12 cellular contexts compared by ENCODE assay signal in the genomic region with DNA sequence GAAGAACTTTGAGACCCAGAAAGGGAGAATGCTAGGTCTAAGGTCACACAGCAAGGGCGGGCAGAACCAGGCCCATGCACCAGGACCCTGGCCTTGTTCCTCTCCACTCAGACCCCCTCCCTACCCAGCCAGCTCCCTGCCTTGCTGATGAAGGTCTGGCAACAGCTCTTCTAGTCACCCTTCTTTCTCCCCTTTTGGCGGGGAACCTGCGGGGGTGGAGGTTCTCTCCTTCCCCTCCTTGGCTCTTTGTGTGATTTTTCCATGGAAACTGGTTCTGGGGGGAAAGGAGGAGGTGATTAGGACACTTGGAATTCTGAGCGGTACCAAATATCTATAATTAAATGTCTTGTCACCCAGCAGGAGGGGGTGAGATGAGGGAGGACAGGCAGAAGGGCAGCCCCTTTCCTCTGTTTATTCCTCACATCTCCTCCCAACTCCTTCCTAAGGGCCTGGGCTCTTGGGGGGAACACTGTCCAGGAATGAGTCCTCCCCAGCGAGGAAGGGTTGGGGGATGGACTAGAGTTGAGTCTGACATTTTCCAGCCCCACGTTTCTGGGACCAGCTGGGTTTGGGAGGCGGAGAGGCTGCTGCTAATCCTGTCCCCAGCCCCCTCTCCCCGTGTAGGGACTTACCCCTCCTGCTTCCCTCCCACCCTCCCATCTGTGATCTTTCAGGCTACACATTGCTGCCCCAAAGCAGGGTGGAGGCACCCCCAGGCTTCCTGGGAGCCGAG. TPM values are rescaled to one million over a fixed set of nuclear protein-coding genes. Genes with fewer than 3 reads are reported as not detected.
DNase-seq lines count a peak whose midpoint lies in the region; ATAC-seq and TF ChIP-seq lines count a peak whose summit lies in the region.
"Had no signal": no experiment of that assay in that cellular context is flagged by ENCODE, and none has a peak within 500 bp of the region (broad histone marks: within the 10 kb centered on the region; RNA-seq: fewer than 3 reads in every experiment).

No MANE protein-coding gene starts in this region.

- WGBS in hepatocyte (ENCODE audit: low lambda C conversion rate, missing lambda C conversion rate) = 65% methylated on average over 9 of the region's 9 CpGs

- TF ChIP-seq POLR2A in gastrocnemius medialis (IDR thresholded peaks at IDR 0.05) = no peak

- CTCF ChIA-PET in BJ (lab: Yijun Ruan, JAX) = interaction anchor here (1.0 to 11.3 kb wide), 4 partner anchors 9 to 22 kb away, joined by 5 to 259 read pairs (median 16); no protein-coding TSS in a partner anchor
- CTCF ChIA-PET in activated naive CD4-positive, alpha-beta T cell treated with anti-CD3 and anti-CD28 coated beads, Interleukin-2, amount 10 ng/mL, durations not matched to agents 7 days and 5 days (lab: Charles Lee) = interaction anchor here (1.2 to 3.0 kb wide), 4 partner anchors 20 to 346 kb away, joined by 4 to 13 read pairs (median 6); no protein-coding TSS in a partner anchor
- CTCF ChIA-PET in CD4-positive, alpha-beta memory T cell (lab: Charles Lee; ENCODE audit: partially characterized antibody) = interaction anchor here (2.4 kb wide), 1 partner anchor 8 kb away, joined by 6 read pairs; no protein-coding TSS in a partner anchor

- no peaks in the 10 kb centered on the region for H3K36me3 Mint-ChIP-seq in activated naive CD4-positive, alpha-beta T cell treated with anti-CD3 and anti-CD28 coated beads, Interleukin-2, amount 10 ng/mL, durations not matched to agents 7 days and 5 days
- H3K36me3 Mint-ChIP-seq in CD4-positive, alpha-beta memory T cell = no peaks in the 10 kb centered on the region
- H3K36me3 Mint-ChIP-seq: activated naive CD8-positive, alpha-beta T cell treated with anti-CD3 and anti-CD28 coated beads, Interleukin-2, amount 10 ng/mL, durations not matched to agents 7 days and 5 days; CD4-positive, CD25-positive, alpha-beta regulatory T cell had no signal

- H3K4me1 Mint-ChIP-seq in activated naive CD4-positive, alpha-beta T cell treated with anti-CD3 and anti-CD28 coated beads, Interleukin-2, amount 10 ng/mL, durations not matched to agents 7 days and 5 days = peaks cover 14% of the 10 kb centered on the region
- peaks cover 0 to 9% (median 0%) of the 10 kb centered on the region in 4 donors for H3K4me1 Mint-ChIP-seq in CD4-positive, alpha-beta memory T cell

- no peak overlapping the region for H2AFZ ChIP-seq in hepatocyte

- POLR2A ChIA-PET in BJ (lab: Charles Lee) = interaction anchor here (1.4 kb wide), 1 partner anchor 19 kb away, joined by 19 read pairs; no protein-coding TSS in a partner anchor
- POLR2A ChIA-PET in CD4-positive, alpha-beta memory T cell (lab: Charles Lee; ENCODE audit: partially characterized antibody) = no interaction called here

- no peaks in the 10 kb centered on the region for H3K9me2 ChIP-seq in hepatocyte (replicated peaks; ENCODE audit: insufficient read depth)

- in situ Hi-C loops in gastrocnemius medialis (cut with MboI; ENCODE audit: low sequenced_read_pairs in 4 of 4) = no loop called here

- H3K27me3 Mint-ChIP-seq in activated naive CD4-positive, alpha-beta T cell treated with anti-CD3 and anti-CD28 coated beads, Interleukin-2, amount 10 ng/mL, durations not matched to agents 7 days and 5 days = peaks cover 73% of the 10 kb centered on the region
- H3K27me3 Mint-ChIP-seq in CD4-positive, alpha-beta memory T cell = peaks cover 2% of the 10 kb centered on the region in 2 donors

- ATAC-seq in gastrocnemius medialis = no peak
- ATAC-seq in HG03139 (IDR thresholded peaks at IDR 0.05; ENCODE audit: unreplicated experiment) = no peak

- H3K36me3 ChIP-seq in BJ (ENCODE audit: control insufficient read depth, insufficient read depth, low read length) (peaks cover 19% of the 10 kb centered on the region), hepatocyte (replicated peaks; ENCODE audit: insufficient read depth, low read depth) (no peaks in the 10 kb centered on the region), gastrocnemius medialis (no peaks in the 10 kb centered on the region)
- no peaks in the 10 kb centered on the region for H3K36me3 ChIP-seq in CD4-positive, alpha-beta memory T cell (ENCODE audit: insufficient read depth, low read length)

- intact Hi-C loops in gastrocnemius medialis (cut with DNase I; ENCODE audit: low total_unique reads) = no loop called here
- intact Hi-C loops in CD4-positive, alpha-beta memory T cell (cut with micrococcal nuclease) = no loop called here

- H3K27me3 ChIP-seq in BJ (ENCODE audit: control insufficient read depth, insufficient read depth, low read length) (no peaks in the 10 kb centered on the region), hepatocyte (no peaks in the 10 kb centered on the region), gastrocnemius medialis (no peaks in the 10 kb centered on the region)
- H3K27me3 ChIP-seq in CD4-positive, alpha-beta memory T cell (ENCODE audit: insufficient read depth, low read length) = no peaks in the 10 kb centered on the region

- no peaks in the 10 kb centered on the region for H3K9me3 ChIP-seq in hepatocyte (ENCODE audit: low read depth)
- no peaks in the 10 kb centered on the region for H3K9me3 ChIP-seq in gastrocnemius medialis
- H3K9me3 ChIP-seq in CD4-positive, alpha-beta memory T cell (ENCODE audit: control insufficient read depth in 1 of 2, low read length in 2 of 2) = no peaks in the 10 kb centered on the region

- TF ChIP-seq CTCF in BJ (IDR thresholded peaks at IDR 0.05; ENCODE audit: insufficient read depth, low read depth, low read length) = no peak
- no peak for TF ChIP-seq CTCF in hepatocyte (IDR thresholded peaks at IDR 0.05; ENCODE audit: poor library complexity)
- TF ChIP-seq CTCF in gastrocnemius medialis (IDR thresholded peaks at IDR 0.05 in 4 of 5, conservative IDR thresholded peaks at IDR 0.05 in 1 of 5) = no peak

- H3K4me3 Mint-ChIP-seq in activated naive CD4-positive, alpha-beta T cell treated with anti-CD3 and anti-CD28 coated beads, Interleukin-2, amount 10 ng/mL, durations not matched to agents 7 days and 5 days = no peak overlapping the region
- no peak overlapping the region for H3K4me3 Mint-ChIP-seq in CD4-positive, alpha-beta memory T cell
- H3K4me3 Mint-ChIP-seq: activated naive CD8-positive, alpha-beta T cell treated with anti-CD3 and anti-CD28 coated beads, Interleukin-2, amount 10 ng/mL, durations not matched to agents 7 days and 5 days had no signal

- H3K4me1 ChIP-seq in hepatocyte (ENCODE audit: insufficient read depth) (peaks cover 63% of the 10 kb centered on the region), gastrocnemius medialis (peaks cover 8 to 31% of the 10 kb centered on the region in 2 donors)
- H3K4me1 ChIP-seq in CD4-positive, alpha-beta memory T cell (ENCODE audit: insufficient read depth, low read length) = peaks cover 5% of the 10 kb centered on the region

- no peak overlapping the region for H3K27ac Mint-ChIP-seq in activated naive CD4-positive, alpha-beta T cell treated with anti-CD3 and anti-CD28 coated beads, Interleukin-2, amount 10 ng/mL, durations not matched to agents 7 days and 5 days
- no peak overlapping the region for H3K27ac Mint-ChIP-seq in CD4-positive, alpha-beta memory T cell
- H3K27ac Mint-ChIP-seq: activated naive CD8-positive, alpha-beta T cell treated with anti-CD3 and anti-CD28 coated beads, Interleukin-2, amount 10 ng/mL, durations not matched to agents 7 days and 5 days; CD4-positive, CD25-positive, alpha-beta regulatory T cell had no signal

- DNase-seq in BJ (ENCODE audit: low read depth) (no peak), NCI-H82 (lab: John Stamatoyannopoulos, UW) (peak; percentile 90), hepatocyte (ENCODE audit: low spot score) (no peak), gastrocnemius medialis (no peak)
- no peak for DNase-seq in activated naive CD4-positive, alpha-beta T cell treated with anti-CD3 and anti-CD28 coated beads, Interleukin-2, amount 10 ng/mL, durations not matched to agents 7 days and 5 days
- no peak for DNase-seq in stimulated activated naive CD4-positive, alpha-beta T cell treated with Interleukin-2 at 50 U/mL for 16 hours (lab: John Stamatoyannopoulos, UW)
- DNase-seq in CD4-positive, alpha-beta memory T cell = no peak
- DNase-seq: activated CD4-positive, alpha-beta T cell treated with anti-CD3 and anti-CD28 coated beads, Interleukin-2, amount 50 U/mL, for 1 hour; activated naive CD8-positive, alpha-beta T cell treated with anti-CD3 and anti-CD28 coated beads, Interleukin-2, amount 10 ng/mL, durations not matched to agents 7 days and 5 days; CD4-positive, CD25-positive, alpha-beta regulatory T cell; NCI-H345 had no signal

- H3K4me3 ChIP-seq in BJ (ENCODE audit: low read depth, low read length) = peak overlapping the region; percentile 10; the same call in 1 of the 2 replicates
- no peak overlapping the region for H3K4me3 ChIP-seq in hepatocyte
- H3K4me3 ChIP-seq in gastrocnemius medialis = peak overlapping the region in 1 of 4 donors; percentile 65
- H3K4me3 ChIP-seq in CD4-positive, alpha-beta memory T cell (ENCODE audit: low read length in 2 of 2) = no peak overlapping the region

- H3K27ac ChIP-seq in hepatocyte (peak overlapping the region; percentile 55), gastrocnemius medialis (peak overlapping the region; percentile 37 to 81 (median 46))
- no peak overlapping the region for H3K27ac ChIP-seq in CD4-positive, alpha-beta memory T cell (ENCODE audit: low read depth, low read length)

- H3K4me2 ChIP-seq in hepatocyte = peak overlapping the region; percentile 85

- H3K79me2 ChIP-seq in hepatocyte = peaks cover 98% of the 10 kb centered on the region

- H3K9me3 Mint-ChIP-seq in activated naive CD4-positive, alpha-beta T cell treated with anti-CD3 and anti-CD28 coated beads, Interleukin-2, amount 10 ng/mL, durations not matched to agents 7 days and 5 days = no peaks in the 10 kb centered on the region
- H3K9me3 Mint-ChIP-seq in CD4-positive, alpha-beta memory T cell = no peaks in the 10 kb centered on the region
- H3K9me3 Mint-ChIP-seq: activated naive CD8-positive, alpha-beta T cell treated with anti-CD3 and anti-CD28 coated beads, Interleukin-2, amount 10 ng/mL, durations not matched to agents 7 days and 5 days; CD4-positive, CD25-positive, alpha-beta regulatory T cell had no signal

- peaks cover 81% of the 10 kb centered on the region for H4K20me1 ChIP-seq in hepatocyte (ENCODE audit: insufficient read depth, poor library complexity, severe bottlenecking)

RNA-seq across cellular contexts. Expression of gene ARHGEF17, which starts 7.4 kb away (rescaled TPM):
- polyA plus RNA-seq in BJ (2011; rRNA removed) = 50.3 and 85.7 TPM in 2 replicates
- 92.9 and 102 TPM in 2 replicates for polyA minus RNA-seq in BJ (2011; rRNA and poly(A)+ RNA removed)
- 26.6 and 35.6 TPM in 2 replicates for total RNA-seq in hepatocyte
- 30.2 and 36.2 TPM in 2 replicates for polyA plus RNA-seq in hepatocyte
- 10 to 100 TPM in 3 of 4 donors, 1 to 10 TPM in 1; 8.9 to 16.9 (median 13.9) TPM for total RNA-seq in gastrocnemius medialis
- under 1 TPM in 1 of 2 experiments, not detected in 1; 0.23 TPM for total RNA-seq in CD4-positive, alpha-beta memory T cell
- polyA plus RNA-seq in CD4-positive, alpha-beta memory T cell = not detected
- total RNA-seq: activated naive CD8-positive, alpha-beta T cell treated with anti-CD3 and anti-CD28 coated beads, Interleukin-2, amount 10 ng/mL, durations not matched to agents 7 days and 5 days had no signal
- polyA plus RNA-seq: CD4-positive, CD25-positive, alpha-beta regulatory T cell had no signal

RNA-seq across cellular contexts. Expression of gene P2RY6, which starts 43.3 kb away (rescaled TPM):
- polyA plus RNA-seq in BJ (2011; rRNA removed) = 0.56 and 1.5 TPM in 2 replicates
- polyA minus RNA-seq in BJ (2011; rRNA and poly(A)+ RNA removed) = 0.46 and 0.90 TPM in 2 replicates
- 2.6 and 2.9 TPM in 2 replicates for total RNA-seq in hepatocyte
- polyA plus RNA-seq in hepatocyte = 8.9 and 9.7 TPM in 2 replicates
- 1 to 10 TPM in 2 of 4 donors, under 1 TPM in 1, not detected in 1; 0.78 to 2.8 (median 1.1) TPM for total RNA-seq in gastrocnemius medialis
- total RNA-seq in CD4-positive, alpha-beta memory T cell = under 1 TPM; 0.61 to 0.87 TPM
- not detected for polyA plus RNA-seq in CD4-positive, alpha-beta memory T cell
- total RNA-seq: CD4-positive, CD25-positive, alpha-beta regulatory T cell had no signal
- polyA plus RNA-seq: CD4-positive, CD25-positive, alpha-beta regulatory T cell had no signal

Comparison
In these comparisons a context has a peak if more than half of its experiments do, and no peak if none do; other contexts are left out.
1. RNA of gene ARHGEF17, which starts 7.4 kb away (total RNA-seq): 26.6 to 35.6 TPM in hepatocyte and 8.9 to 16.9 TPM in gastrocnemius medialis; 0.23 TPM in CD4-positive, alpha-beta memory T cell; every median in the first group is over 4 times any median in the second.